ENCODE assay signal across 8 cellular contexts in genomic region chr17:752002-752619, GRCh38. TPM values are rescaled to one million over a fixed set of nuclear protein-coding genes. Genes with fewer than 3 reads are reported as not detected.
A peak's percentile ranks its signal among the peaks of the same experiment; 100 is the strongest.
DNase-seq lines count a peak whose midpoint lies in the region; ATAC-seq, FAIRE-seq and TF ChIP-seq lines count a peak whose summit lies in the region.

Gene GEMIN4, minus strand, starts transcription at chr17:752264. Its CDS starts 122 bp downstream, at chr17:752142.

- H3K27ac Mint-ChIP-seq in progenitor cell of endocrine pancreas, result peak within 1 kb of the TSS; percentile 99

- H3K4me3 ChIP-seq in left ventricle myocardium inferior (peak within 1 kb of the TSS; percentile 99), upper lobe of right lung (peak within 1 kb of the TSS; percentile 76)

- no peaks in the 10 kb centered on the region for H3K27me3 ChIP-seq in left ventricle myocardium inferior (ENCODE audit: low read depth)
- H3K27me3 ChIP-seq in upper lobe of right lung, result no peaks in the 10 kb centered on the region

- peak; percentile 78 for ATAC-seq in HG02623 (IDR thresholded peaks at IDR 0.05; ENCODE audit: unreplicated experiment)
- ATAC-seq in upper lobe of right lung, result peak; percentile 97

- peaks cover 8% of the 10 kb centered on the region for H3K36me3 ChIP-seq in left ventricle myocardium inferior
- peaks cover 10% of the 10 kb centered on the region for H3K36me3 ChIP-seq in upper lobe of right lung

- peak within 1 kb of the TSS; percentile 94 for H3K4me3 Mint-ChIP-seq in progenitor cell of endocrine pancreas (ENCODE audit: low read depth)

- intact Hi-C loops in T-helper 1 cell treated with Interleukin-12 subunit alpha and Interleukin-12 subunit beta and Interleukin-4 antibody, amounts not matched to agents 30 ng/mL and 1 ng/mL, for 36 hours (cut with micrococcal nuclease), result loop anchor here (1.0 kb wide), 7 partner anchors 12 to 342 kb away; partner anchors contain the start of genes GLOD4, MRM3 and VPS53
- intact Hi-C loops in left ventricle myocardium inferior (cut with micrococcal nuclease), result no loop called here
- intact Hi-C loops in upper lobe of right lung (cut with DNase I), result no loop called here

- peak; percentile 99 for FAIRE-seq in GM12891 (lab: Jason Lieb, UNC)

- no peaks in the 10 kb centered on the region for H3K27me3 Mint-ChIP-seq in progenitor cell of endocrine pancreas

- H3K27ac ChIP-seq in left ventricle myocardium inferior (replicated peaks), result peak within 1 kb of the TSS; percentile 88
- peak within 1 kb of the TSS; percentile 84 for H3K27ac ChIP-seq in upper lobe of right lung

- H3K4me1 ChIP-seq in left ventricle myocardium inferior, result peaks cover 39% of the 10 kb centered on the region
- H3K4me1 ChIP-seq in upper lobe of right lung, result peaks cover 15% of the 10 kb centered on the region

- DNase-seq in GM12891 (ENCODE audit: insufficient read length, low spot score) (peak; percentile 96), NCI-H1092 treated with DMSO at 0.1 percent for 48 hours (lab: John Stamatoyannopoulos, UW) (peak; percentile 87), amniotic stem cell (lab: John Stamatoyannopoulos, UW) (peak; percentile 45), left ventricle myocardium inferior (peak; percentile 93), progenitor cell of endocrine pancreas (ENCODE audit: low spot score, unreplicated experiment) (peak; percentile 98), upper lobe of right lung (peak; percentile 97)

- H3K4me1 Mint-ChIP-seq in progenitor cell of endocrine pancreas (ENCODE audit: low read depth), result peaks cover 40% of the 10 kb centered on the region

- H3K36me3 Mint-ChIP-seq in progenitor cell of endocrine pancreas (ENCODE audit: insufficient read depth), result peaks cover 26% of the 10 kb centered on the region

- TF ChIP-seq POLR2A in GM12891 (IDR thresholded peaks at IDR 0.05; ENCODE audit: low read depth, low read length), result peak; percentile 73

- peaks cover 8% of the 10 kb centered on the region for H3K9me3 Mint-ChIP-seq in progenitor cell of endocrine pancreas (ENCODE audit: low read depth)

- TF ChIP-seq CTCF in left ventricle myocardium inferior (IDR thresholded peaks at IDR 0.05; ENCODE audit: borderline replicate concordance), result peak; percentile 97
- TF ChIP-seq CTCF in progenitor cell of endocrine pancreas (IDR thresholded peaks at IDR 0.05; ENCODE audit: unreplicated experiment), result peak; percentile 98
- peak; percentile 91 for TF ChIP-seq CTCF in upper lobe of right lung (IDR thresholded peaks at IDR 0.05)

- H3K9me3 ChIP-seq in left ventricle myocardium inferior (replicated peaks) (no peaks in the 10 kb centered on the region), upper lobe of right lung (no peaks in the 10 kb centered on the region)

TF ChIP-seq in GM12891, 5 proteins besides CTCF, POLR2A, EP300 and RAD21:
- no peak for TF ChIP-seq SPI1 (IDR thresholded peaks at IDR 0.05; ENCODE audit: low read depth, low read length)
- peak; percentile 71 for TF ChIP-seq POLR2AphosphoS5 (IDR thresholded peaks at IDR 0.05; ENCODE audit: low read depth, low read length)
- no peak for TF ChIP-seq PAX5 (IDR thresholded peaks at IDR 0.05; ENCODE audit: insufficient read depth, low read length, severe bottlenecking)
- TF ChIP-seq POU2F2 (IDR thresholded peaks at IDR 0.05; ENCODE audit: low read depth, low read length), result no peak
- peak; percentile 63; the same call in 1 of the 2 replicates for TF ChIP-seq TAF1 (IDR thresholded peaks at IDR 0.05; ENCODE audit: low read depth, low read length)

RNA-seq across cellular contexts. Expression of gene GEMIN4, which starts in this region (rescaled TPM):
- 21.8 TPM for polyA plus RNA-seq in GM12891 (2012; ENCODE audit: low read depth, missing spikeins)
- 30.5 and 31.6 TPM in 2 replicates for total RNA-seq in T-helper 1 cell treated with Interleukin-12 subunit alpha and Interleukin-12 subunit beta and Interleukin-4 antibody, amounts not matched to agents 30 ng/mL and 1 ng/mL, for 36 hours
- total RNA-seq in left ventricle myocardium inferior (11.1 TPM), progenitor cell of endocrine pancreas (39.8 and 43.2 TPM in 2 replicates), upper lobe of right lung (23.0 TPM)

Comparison
In these comparisons a context has a peak if more than half of its experiments do, and no peak if none do; other contexts are left out.
1. Peak in every context shown above with its lines: DNase-seq, ATAC-seq, H3K4me3 ChIP-seq and H3K27ac ChIP-seq.
2. DNase-seq: peak in every context shown above with its lines; median percentile 98 in progenitor cell of endocrine pancreas; 97 in upper lobe of right lung; 96 in GM12891; 93 in left ventricle myocardium inferior; 87 in NCI-H1092 treated with DMSO at 0.1 percent for 48 hours; 45 in amniotic stem cell.